22 cellular contexts compared by ENCODE assay signal in genomic region chr18:51726614-51727013, GRCh38.
A peak's percentile ranks its signal among the peaks of the same experiment; 100 is the strongest.
DNase-seq lines count a peak whose midpoint lies in the region; ATAC-seq, FAIRE-seq and TF ChIP-seq lines count a peak whose summit lies in the region.
"Had no signal": no experiment of that assay in that cellular context is flagged by ENCODE, and none has a peak within 500 bp of the region (broad histone marks: within the 10 kb centered on the region; RNA-seq: fewer than 3 reads in every experiment).

No MANE protein-coding gene starts in this region.

- no peak overlapping the region for H3K4me3 Mint-ChIP-seq in endodermal cell
- H3K4me3 Mint-ChIP-seq: HFFc6; memory B cell; naive thymus-derived CD8-positive, alpha-beta T cell had no signal

- DNase-seq in GM18507 (ENCODE audit: extremely low spot score, insufficient read length, low read depth) (no peak), dorsolateral prefrontal cortex (peak in 8 of 10 donors; percentile 3 to 63 (median 48)), NCI-H1105 (lab: John Stamatoyannopoulos, UW) (no peak), endodermal cell (no peak), KBM-7 (no peak)
- DNase-seq: activated CD4-positive, alpha-beta T cell treated with anti-CD3 and anti-CD28 coated beads for 48 hours; activated gamma-delta T cell; adrenal gland; dermis blood vessel endothelial cell; HFFc6; naive thymus-derived CD8-positive, alpha-beta T cell; NCI-H774; stimulated activated CD4-positive, alpha-beta T cell treated with anti-CD3 and anti-CD28 coated beads, Interleukin-4, amount 100 ng/mL, for 24 hours had no signal

- no peaks in the 10 kb centered on the region for H3K9me3 ChIP-seq in endodermal cell (ENCODE audit: control insufficient read depth, low read length)
- H3K9me3 ChIP-seq: adrenal gland, suprapubic skin had no signal

- peak; percentile 39 for FAIRE-seq in GM18507 (lab: Jason Lieb, UNC)
- FAIRE-seq: bronchial epithelial cell, frontal cortex had no signal

- H3K36me3 Mint-ChIP-seq in endodermal cell (ENCODE audit: low read depth), result no peaks in the 10 kb centered on the region
- H3K36me3 Mint-ChIP-seq: memory B cell; naive thymus-derived CD8-positive, alpha-beta T cell had no signal

- H3K27ac Mint-ChIP-seq in endodermal cell, result no peak overlapping the region
- H3K27ac Mint-ChIP-seq: HFFc6; memory B cell; naive thymus-derived CD8-positive, alpha-beta T cell had no signal

- H3K36me3 ChIP-seq in endodermal cell (ENCODE audit: control insufficient read depth, insufficient read depth, low read length), result no peaks in the 10 kb centered on the region
- H3K36me3 ChIP-seq: adrenal gland, suprapubic skin had no signal

- TF ChIP-seq CTCF in dorsolateral prefrontal cortex (IDR thresholded peaks at IDR 0.05 in 54 of 56, conservative IDR thresholded peaks at IDR 0.05 in 2 of 56; ENCODE audit: low read depth in 1 of 56, partially characterized antibody in 56 of 56) (no peak), endodermal cell (conservative IDR thresholded peaks at IDR 0.05) (no peak)

- H3K27me3 Mint-ChIP-seq in endodermal cell (ENCODE audit: insufficient read depth), result no peaks in the 10 kb centered on the region
- H3K27me3 Mint-ChIP-seq: memory B cell had no signal

- H3K4me1 Mint-ChIP-seq in endodermal cell, result peaks cover 6% of the 10 kb centered on the region
- H3K4me1 Mint-ChIP-seq: naive thymus-derived CD8-positive, alpha-beta T cell had no signal

- H3K4me3 ChIP-seq in dorsolateral prefrontal cortex, result no peak overlapping the region
- H3K4me3 ChIP-seq in endodermal cell (ENCODE audit: low read length), result no peak overlapping the region
- H3K4me3 ChIP-seq: adrenal gland, suprapubic skin had no signal

- no peaks in the 10 kb centered on the region for H3K4me1 ChIP-seq in endodermal cell (ENCODE audit: control insufficient read depth, insufficient read depth, low read length)
- H3K4me1 ChIP-seq: adrenal gland, suprapubic skin had no signal

- 71 to 93% methylated on average over 1 to 2 of the region's 2 CpGs for WGBS in endodermal cell (ENCODE audit: insufficient coverage in 1 of 2, insufficient read length in 1 of 2), 2 experiments

- in situ Hi-C loops in KBM-7 (cut with MboI; ENCODE audit: low pct_unique_long_range_greater_than_20kb, low sequenced_read_pairs), result no loop called here

- H3K9ac ChIP-seq in endodermal cell (ENCODE audit: extremely low read depth, low read length, poor library complexity, severe bottlenecking), result no peak overlapping the region

- intact Hi-C loops in dorsolateral prefrontal cortex (cut with DNase I), result no loop called here

- H3K27ac ChIP-seq in dorsolateral prefrontal cortex, result no peak overlapping the region
- no peak overlapping the region for H3K27ac ChIP-seq in endodermal cell (ENCODE audit: low read depth, low read length)
- H3K27ac ChIP-seq: adrenal gland, epithelial cell of prostate, suprapubic skin had no signal

- H3K27me3 ChIP-seq in dorsolateral prefrontal cortex (peaks cover 0 to 6% (median 0%) of the 10 kb centered on the region in 45 donors), endodermal cell (ENCODE audit: control insufficient read depth, insufficient read depth, low read length, poor library complexity, severe bottlenecking) (no peaks in the 10 kb centered on the region)
- H3K27me3 ChIP-seq: adrenal gland, suprapubic skin had no signal

- no peaks in the 10 kb centered on the region for H3K9me3 Mint-ChIP-seq in endodermal cell
- H3K9me3 Mint-ChIP-seq: memory B cell had no signal

- ATAC-seq in GM19467 (IDR thresholded peaks at IDR 0.05; ENCODE audit: unreplicated experiment) (peak; percentile 34), HG03159 (IDR thresholded peaks at IDR 0.05; ENCODE audit: unreplicated experiment) (peak; percentile 44), HG02642 (IDR thresholded peaks at IDR 0.05; ENCODE audit: poor library complexity, unreplicated experiment) (no peak)
- ATAC-seq: naive thymus-derived CD8-positive, alpha-beta T cell; Panc1 had no signal

Comparison
In these comparisons a context has a peak if more than half of its experiments do, and no peak if none do; other contexts are left out.
1. DNase-seq: peak in dorsolateral prefrontal cortex (8 of 10); none in GM18507 (single experiment), NCI-H1105 (single experiment), endodermal cell (single experiment) and KBM-7 (single experiment).